1 cellular context compared by ENCODE assay signal in genomic region chr7:84142726-84143125, GRCh38.
TF ChIP-seq lines count a peak whose summit lies in the region.

No MANE protein-coding gene starts in this region.

TF ChIP-seq in WTC11, 78 proteins besides CTCF, POLR2A, EP300 and RAD21 (continued from another document):
- TF ChIP-seq ZNF281 (CRISPR knock-in tag; IDR thresholded peaks at IDR 0.05) (no peak), AR (CRISPR knock-in tag; IDR thresholded peaks at IDR 0.05) (no peak), GABPB1 (CRISPR knock-in tag; IDR thresholded peaks at IDR 0.05) (no peak)
